ENCODE assay signal across 2 cellular contexts in the genomic region with DNA sequence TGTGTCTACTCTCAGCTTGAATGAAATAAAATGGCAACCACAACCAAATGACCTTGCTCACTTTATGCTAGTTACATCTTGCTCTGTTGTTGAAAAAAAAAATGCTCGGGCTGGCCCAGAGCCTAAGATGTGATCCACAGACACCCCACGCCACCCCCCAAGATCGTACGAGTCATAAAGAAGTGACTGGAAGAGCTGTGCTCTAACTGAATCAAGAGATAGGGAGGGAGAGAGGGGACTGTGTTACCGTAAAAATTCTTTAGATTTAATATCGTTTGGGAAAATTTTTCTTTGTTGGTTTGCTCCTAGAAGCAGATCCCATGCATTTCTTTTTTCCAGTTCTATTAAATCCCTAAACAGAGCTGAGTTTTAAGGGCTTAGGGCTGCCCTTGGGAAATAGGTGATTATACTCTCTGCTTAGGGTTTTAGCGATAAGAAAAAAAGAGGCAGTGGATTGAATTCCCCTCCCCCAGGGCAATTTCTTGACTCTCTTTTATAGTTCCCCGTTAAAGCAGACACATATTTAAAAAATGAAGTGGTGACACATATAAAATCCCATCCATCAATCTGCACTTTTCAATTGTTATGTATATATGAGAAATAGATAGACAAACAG.
A peak's percentile ranks its signal among the peaks of the same experiment; 100 is the strongest.
TF ChIP-seq lines count a peak whose summit lies in the region.

No MANE protein-coding gene starts in this region.

TF ChIP-seq in HEK293, 187 proteins besides CTCF, POLR2A, EP300 and RAD21 (continued from another document and continues in another):
- peak; percentile 43; the same call in 1 of the 2 replicates for TF ChIP-seq ZNF843 (tag by site-specific recombination; IDR thresholded peaks at IDR 0.05)
- TF ChIP-seq HOXD13 (CRISPR knock-in tag; IDR thresholded peaks at IDR 0.05; ENCODE audit: borderline replicate concordance), result no peak
- TF ChIP-seq, protein P1, sequence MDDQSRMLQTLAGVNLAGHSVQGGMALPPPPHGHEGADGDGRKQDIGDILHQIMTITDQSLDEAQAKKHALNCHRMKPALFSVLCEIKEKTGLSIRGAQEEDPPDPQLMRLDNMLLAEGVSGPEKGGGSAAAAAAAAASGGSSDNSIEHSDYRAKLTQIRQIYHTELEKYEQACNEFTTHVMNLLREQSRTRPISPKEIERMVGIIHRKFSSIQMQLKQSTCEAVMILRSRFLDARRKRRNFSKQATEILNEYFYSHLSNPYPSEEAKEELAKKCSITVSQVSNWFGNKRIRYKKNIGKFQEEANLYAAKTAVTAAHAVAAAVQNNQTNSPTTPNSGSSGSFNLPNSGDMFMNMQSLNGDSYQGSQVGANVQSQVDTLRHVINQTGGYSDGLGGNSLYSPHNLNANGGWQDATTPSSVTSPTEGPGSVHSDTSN (CRISPR knock-in tag; IDR thresholded peaks at IDR 0.05), result no peak
- TF ChIP-seq ZNF394 (tag by site-specific recombination; IDR thresholded peaks at IDR 0.05; ENCODE audit: borderline replicate concordance), result no peak
- TF ChIP-seq ZNF214 (tag by site-specific recombination; IDR thresholded peaks at IDR 0.05; ENCODE audit: borderline replicate concordance), result no peak
- 0 out of 2 replicates have a peak, but pooled peaks have one; percentile 34 for TF ChIP-seq ZEB2 (tag by site-specific recombination; IDR thresholded peaks at IDR 0.05)
- TF ChIP-seq, protein P2, sequence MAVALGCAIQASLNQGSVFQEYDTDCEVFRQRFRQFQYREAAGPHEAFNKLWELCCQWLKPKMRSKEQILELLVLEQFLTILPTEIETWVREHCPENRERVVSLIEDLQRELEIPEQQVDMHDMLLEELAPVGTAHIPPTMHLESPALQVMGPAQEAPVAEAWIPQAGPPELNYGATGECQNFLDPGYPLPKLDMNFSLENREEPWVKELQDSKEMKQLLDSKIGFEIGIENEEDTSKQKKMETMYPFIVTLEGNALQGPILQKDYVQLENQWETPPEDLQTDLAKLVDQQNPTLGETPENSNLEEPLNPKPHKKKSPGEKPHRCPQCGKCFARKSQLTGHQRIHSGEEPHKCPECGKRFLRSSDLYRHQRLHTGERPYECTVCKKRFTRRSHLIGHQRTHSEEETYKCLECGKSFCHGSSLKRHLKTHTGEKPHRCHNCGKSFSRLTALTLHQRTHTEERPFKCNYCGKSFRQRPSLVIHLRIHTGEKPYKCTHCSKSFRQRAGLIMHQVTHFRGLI (tag by site-specific recombination; IDR thresholded peaks at IDR 0.05), result no peak
- TF ChIP-seq, protein P3, sequence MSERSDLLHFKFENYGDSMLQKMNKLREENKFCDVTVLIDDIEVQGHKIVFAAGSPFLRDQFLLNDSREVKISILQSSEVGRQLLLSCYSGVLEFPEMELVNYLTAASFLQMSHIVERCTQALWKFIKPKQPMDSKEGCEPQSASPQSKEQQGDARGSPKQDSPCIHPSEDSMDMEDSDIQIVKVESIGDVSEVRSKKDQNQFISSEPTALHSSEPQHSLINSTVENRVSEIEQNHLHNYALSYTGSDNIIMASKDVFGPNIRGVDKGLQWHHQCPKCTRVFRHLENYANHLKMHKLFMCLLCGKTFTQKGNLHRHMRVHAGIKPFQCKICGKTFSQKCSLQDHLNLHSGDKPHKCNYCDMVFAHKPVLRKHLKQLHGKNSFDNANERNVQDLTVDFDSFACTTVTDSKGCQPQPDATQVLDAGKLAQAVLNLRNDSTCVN (tag by site-specific recombination; optimal IDR thresholded peaks at IDR 0.05), result no peak
- peak; percentile 43; the same call in 1 of the 2 replicates for TF ChIP-seq KLF10 (tag by site-specific recombination; IDR thresholded peaks at IDR 0.05)
- TF ChIP-seq MZF1 (tag by site-specific recombination; IDR thresholded peaks at IDR 0.05; ENCODE audit: borderline replicate concordance), result peak; percentile 66; the same call in 1 of the 2 replicates
- no peak for TF ChIP-seq ZNF423 (tag by site-specific recombination; IDR thresholded peaks at IDR 0.05)
- no peak for TF ChIP-seq ZNF624 (tag by site-specific recombination; IDR thresholded peaks at IDR 0.05)
- no peak for TF ChIP-seq ZBTB20 (tag by site-specific recombination; IDR thresholded peaks at IDR 0.05)
- no peak for TF ChIP-seq ZNF501 (tag by site-specific recombination; IDR thresholded peaks at IDR 0.05)
- TF ChIP-seq IKZF3 (tag by site-specific recombination; IDR thresholded peaks at IDR 0.05), result 0 out of 2 replicates have a peak, but pooled peaks have one; percentile 41
- TF ChIP-seq, protein P4, sequence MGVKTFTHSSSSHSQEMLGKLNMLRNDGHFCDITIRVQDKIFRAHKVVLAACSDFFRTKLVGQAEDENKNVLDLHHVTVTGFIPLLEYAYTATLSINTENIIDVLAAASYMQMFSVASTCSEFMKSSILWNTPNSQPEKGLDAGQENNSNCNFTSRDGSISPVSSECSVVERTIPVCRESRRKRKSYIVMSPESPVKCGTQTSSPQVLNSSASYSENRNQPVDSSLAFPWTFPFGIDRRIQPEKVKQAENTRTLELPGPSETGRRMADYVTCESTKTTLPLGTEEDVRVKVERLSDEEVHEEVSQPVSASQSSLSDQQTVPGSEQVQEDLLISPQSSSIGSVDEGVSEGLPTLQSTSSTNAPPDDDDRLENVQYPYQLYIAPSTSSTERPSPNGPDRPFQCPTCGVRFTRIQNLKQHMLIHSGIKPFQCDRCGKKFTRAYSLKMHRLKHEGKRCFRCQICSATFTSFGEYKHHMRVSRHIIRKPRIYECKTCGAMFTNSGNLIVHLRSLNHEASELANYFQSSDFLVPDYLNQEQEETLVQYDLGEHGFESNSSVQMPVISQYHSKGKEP (tag by site-specific recombination; IDR thresholded peaks at IDR 0.05), result peak; percentile 43; the same call in 1 of the 2 replicates
- no peak for TF ChIP-seq WT1 (tag by site-specific recombination; IDR thresholded peaks at IDR 0.05)
- TF ChIP-seq EGR2 (tag by site-specific recombination; IDR thresholded peaks at IDR 0.05; ENCODE audit: low read depth), result no peak
- TF ChIP-seq ZNF335 (tag by site-specific recombination; conservative IDR thresholded peaks at IDR 0.05), result peak; percentile 34; the same call in 1 of the 2 replicates
- no peak for TF ChIP-seq ZNF157 (tag by site-specific recombination; IDR thresholded peaks at IDR 0.05)
- TF ChIP-seq, protein P5, sequence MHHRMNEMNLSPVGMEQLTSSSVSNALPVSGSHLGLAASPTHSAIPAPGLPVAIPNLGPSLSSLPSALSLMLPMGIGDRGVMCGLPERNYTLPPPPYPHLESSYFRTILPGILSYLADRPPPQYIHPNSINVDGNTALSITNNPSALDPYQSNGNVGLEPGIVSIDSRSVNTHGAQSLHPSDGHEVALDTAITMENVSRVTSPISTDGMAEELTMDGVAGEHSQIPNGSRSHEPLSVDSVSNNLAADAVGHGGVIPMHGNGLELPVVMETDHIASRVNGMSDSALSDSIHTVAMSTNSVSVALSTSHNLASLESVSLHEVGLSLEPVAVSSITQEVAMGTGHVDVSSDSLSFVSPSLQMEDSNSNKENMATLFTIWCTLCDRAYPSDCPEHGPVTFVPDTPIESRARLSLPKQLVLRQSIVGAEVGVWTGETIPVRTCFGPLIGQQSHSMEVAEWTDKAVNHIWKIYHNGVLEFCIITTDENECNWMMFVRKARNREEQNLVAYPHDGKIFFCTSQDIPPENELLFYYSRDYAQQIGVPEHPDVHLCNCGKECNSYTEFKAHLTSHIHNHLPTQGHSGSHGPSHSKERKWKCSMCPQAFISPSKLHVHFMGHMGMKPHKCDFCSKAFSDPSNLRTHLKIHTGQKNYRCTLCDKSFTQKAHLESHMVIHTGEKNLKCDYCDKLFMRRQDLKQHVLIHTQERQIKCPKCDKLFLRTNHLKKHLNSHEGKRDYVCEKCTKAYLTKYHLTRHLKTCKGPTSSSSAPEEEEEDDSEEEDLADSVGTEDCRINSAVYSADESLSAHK (tag by site-specific recombination; IDR thresholded peaks at IDR 0.05), result peak; percentile 61
- no peak for TF ChIP-seq KLF9 (tag by site-specific recombination; IDR thresholded peaks at IDR 0.05; ENCODE audit: low read depth)
- no peak for TF ChIP-seq ZNF221 (tag by site-specific recombination; IDR thresholded peaks at IDR 0.05; ENCODE audit: borderline replicate concordance)

TF ChIP-seq in GM12891, 5 proteins besides CTCF, POLR2A, EP300 and RAD21 (continued from another document):
- TF ChIP-seq SPI1 (IDR thresholded peaks at IDR 0.05; ENCODE audit: low read depth, low read length) (no peak), PAX5 (IDR thresholded peaks at IDR 0.05; ENCODE audit: insufficient read depth, low read length, severe bottlenecking) (no peak)
